14 cellular contexts compared by ENCODE assay signal in genomic region chr6:164897523-164898094, GRCh38.
DNase-seq lines count a peak whose midpoint lies in the region; ATAC-seq and TF ChIP-seq lines count a peak whose summit lies in the region.
"Had no signal": no experiment of that assay in that cellular context is flagged by ENCODE, and none has a peak within 500 bp of the region (broad histone marks: within the 10 kb centered on the region; RNA-seq: fewer than 3 reads in every experiment).

No MANE protein-coding gene starts in this region.

- no peak for TF ChIP-seq POLR2A in transverse colon (IDR thresholded peaks at IDR 0.05)

- no peaks in the 10 kb centered on the region for H3K79me2 ChIP-seq in DOHH2 (ENCODE audit: control insufficient read depth, low read length)
- H3K79me2 ChIP-seq in OCI-LY7 (ENCODE audit: insufficient read depth, low read depth, low read length): no peaks in the 10 kb centered on the region

- H3K9me2 ChIP-seq in DOHH2 (replicated peaks; ENCODE audit: control insufficient read depth, low read length) (no peaks in the 10 kb centered on the region), OCI-LY7 (ENCODE audit: insufficient read depth, low read length) (no peaks in the 10 kb centered on the region)

- in situ Hi-C loops in transverse colon (cut with MboI; ENCODE audit: low pct_ligation_motif_present in 1 of 4, low pct_unique_long_range_greater_than_20kb in 1 of 4, low sequenced_read_pairs in 3 of 4): no loop called here

- H3K27ac ChIP-seq in DOHH2 (ENCODE audit: low read depth, low read length) (no peak overlapping the region), OCI-LY7 (ENCODE audit: low read depth, low read length, poor library complexity, severe bottlenecking) (no peak overlapping the region), left lung (no peak overlapping the region), transverse colon (no peak overlapping the region)
- H3K27ac ChIP-seq: cardiac muscle cell, lower lobe of right lung, neutrophil had no signal

- H3K36me3 ChIP-seq in DOHH2 (ENCODE audit: control insufficient read depth, low read length): no peaks in the 10 kb centered on the region
- no peaks in the 10 kb centered on the region for H3K36me3 ChIP-seq in OCI-LY7 (ENCODE audit: insufficient read depth, low read length)
- no peaks in the 10 kb centered on the region for H3K36me3 ChIP-seq in left lung
- H3K36me3 ChIP-seq in transverse colon: no peaks in the 10 kb centered on the region
- H3K36me3 ChIP-seq: cardiac muscle cell, lower lobe of right lung, neutrophil had no signal

- no peak overlapping the region for H2AFZ ChIP-seq in OCI-LY7 (ENCODE audit: low read length)

- H3K9me3 ChIP-seq in DOHH2 (ENCODE audit: control insufficient read depth, insufficient read depth, low read length) (no peaks in the 10 kb centered on the region), OCI-LY7 (ENCODE audit: low read length) (no peaks in the 10 kb centered on the region), left lung (peaks cover 0 to 4% of the 10 kb centered on the region in 2 donors), transverse colon (no peaks in the 10 kb centered on the region)
- H3K9me3 ChIP-seq: lower lobe of right lung, neutrophil had no signal

- no TSS peak for BruUV-seq in OCI-LY7 (replicated peaks; lab: Mats Ljungman, UMichigan)

- no peak overlapping the region for H3K4me2 ChIP-seq in DOHH2 (ENCODE audit: low read length)
- no peak overlapping the region for H3K4me2 ChIP-seq in OCI-LY7 (ENCODE audit: low read length)

- ATAC-seq in left lung (peak; percentile 80), GM21526 (IDR thresholded peaks at IDR 0.05; ENCODE audit: low FRiP score, unreplicated experiment) (no peak)

- H3K4me1 ChIP-seq in DOHH2 (ENCODE audit: control insufficient read depth, low read length) (no peaks in the 10 kb centered on the region), OCI-LY7 (ENCODE audit: insufficient read depth, low read length, poor library complexity, severe bottlenecking) (no peaks in the 10 kb centered on the region), left lung (no peaks in the 10 kb centered on the region), transverse colon (no peaks in the 10 kb centered on the region)
- H3K4me1 ChIP-seq: lower lobe of right lung had no signal

- no peaks in the 10 kb centered on the region for H3K27me3 ChIP-seq in DOHH2 (ENCODE audit: control insufficient read depth, low read length)
- no peaks in the 10 kb centered on the region for H3K27me3 ChIP-seq in left lung
- H3K27me3 ChIP-seq in transverse colon: no peaks in the 10 kb centered on the region
- H3K27me3 ChIP-seq: cardiac muscle cell, neutrophil had no signal

- CTCF ChIA-PET in OCI-LY7 (lab: Charles Lee; ENCODE audit: unreplicated experiment): no interaction called here

- DNase-seq in LNCaP clone FGC (ENCODE audit: low read depth) (no peak), OCI-LY7 (ENCODE audit: low spot score) (peak; percentile 1), left lung (no peak), GF-D8 (lab: John Stamatoyannopoulos, UW) (no peak), middle frontal gyrus (ENCODE audit: extremely low spot score, low spot score) (no peak), transverse colon (no peak)
- DNase-seq: activated naive CD4-positive, alpha-beta T cell treated with anti-CD3 and anti-CD28 coated beads for 36 hours; hippocampal formation; lower lobe of right lung; SIG-M5 had no signal

- peak; percentile 54 for TF ChIP-seq CTCF in DOHH2 (IDR thresholded peaks at IDR 0.05; ENCODE audit: low read depth, low read length, poor library complexity, severe bottlenecking)
- TF ChIP-seq CTCF in LNCaP clone FGC (IDR thresholded peaks at IDR 0.05; ENCODE audit: control insufficient read depth, extremely low read depth, insufficient read depth): peak; percentile 12; the same call in 1 of the 2 replicates
- peak; percentile 58 for TF ChIP-seq CTCF in OCI-LY7 (conservative IDR thresholded peaks at IDR 0.05; ENCODE audit: low read length)
- TF ChIP-seq CTCF in left lung (IDR thresholded peaks at IDR 0.05): no peak
- no peak for TF ChIP-seq CTCF in transverse colon (IDR thresholded peaks at IDR 0.05)

- H3K4me3 ChIP-seq in DOHH2 (ENCODE audit: low read length) (no peak overlapping the region), LNCaP clone FGC (ENCODE audit: low read depth, low read length) (no peak overlapping the region), OCI-LY7 (ENCODE audit: low read depth, low read length, poor library complexity, severe bottlenecking) (no peak overlapping the region), left lung (no peak overlapping the region), transverse colon (no peak overlapping the region)
- H3K4me3 ChIP-seq: cardiac muscle cell, lower lobe of right lung had no signal

- POLR2A ChIA-PET in OCI-LY7 (lab: Charles Lee): no interaction called here

- H3F3A ChIP-seq in DOHH2 (ENCODE audit: control insufficient read depth, insufficient read depth): no peaks in the 10 kb centered on the region

- no peak for TF ChIP-seq EP300 in transverse colon (IDR thresholded peaks at IDR 0.05; ENCODE audit: low read depth)

- WGBS in transverse colon (ENCODE audit: low coverage in 1 of 2), 2 donors: 69 to 76% methylated on average over 7 of the region's 7 CpGs

- intact Hi-C loops in OCI-LY7 (cut with micrococcal nuclease; ENCODE audit: unreplicated experiment) (no loop called here), left lung (cut with DNase I) (no loop called here), transverse colon (cut with DNase I; ENCODE audit: low total_unique reads) (no loop called here)

- H4K20me1 ChIP-seq in DOHH2 (ENCODE audit: control insufficient read depth, insufficient read depth, low read depth, low read length) (no peaks in the 10 kb centered on the region), OCI-LY7 (ENCODE audit: insufficient read depth, low read length) (no peaks in the 10 kb centered on the region)

Comparison
In these comparisons a context has a peak if more than half of its experiments do, and no peak if none do; other contexts are left out.
1. CTCF ChIP-seq: peak in DOHH2 (single experiment), LNCaP clone FGC (single experiment) and OCI-LY7 (single experiment); none in left lung (0 of 2) and transverse colon (0 of 5).